20 cellular contexts compared by ENCODE assay signal in genomic region chr15:37037256-37037655, GRCh38.
"Had no signal": no experiment of that assay in that cellular context is flagged by ENCODE, and none has a peak within 500 bp of the region (broad histone marks: within the 10 kb centered on the region; RNA-seq: fewer than 3 reads in every experiment).

No MANE protein-coding gene starts in this region.

- H3K4me1 ChIP-seq: spleen, testis, tibial nerve had no signal

- H3K27me3 ChIP-seq: heart left ventricle, spleen, testis, tibial nerve had no signal

- ATAC-seq: heart left ventricle; left lobe of liver; sciatic nerve; stimulated activated memory B cell treated with anti-CD40 and anti-IgM and Interleukin-4, amounts not matched to agents 10 μg/mL and 1 μg/mL and 100 μg/mL, for 72 hours had no signal

- H3K27ac ChIP-seq: coronary artery, spleen, testis, tibial nerve had no signal

- H3K36me3 ChIP-seq: spleen, tibial nerve had no signal

- H3K9me3 ChIP-seq: heart left ventricle, spleen, testis, tibial nerve had no signal

- DNase-seq: effector CD4-positive, alpha-beta T cell; endodermal cell; erythroblast; foreskin melanocyte; heart left ventricle; hippocampal formation; kidney glomerular epithelial cell; mammary epithelial cell; midbrain; posterior cingulate gyrus; spleen; stimulated activated CD4-positive, alpha-beta T cell treated with anti-CD3 and anti-CD28 coated beads, Interleukin-15, amount 100 ng/mL, for 24 hours; stimulated activated CD4-positive, alpha-beta T cell treated with anti-CD3 and anti-CD28 coated beads, Interleukin-1b, Interleukin-23, amount 100 ng/mL, for 48 hours; stimulated activated CD4-positive, alpha-beta T cell treated with anti-CD3 and anti-CD28 coated beads, Interleukin-4, amount 100 ng/mL, for 24 hours; testis had no signal

- H3K4me3 ChIP-seq: coronary artery, heart left ventricle, spleen, testis, tibial nerve had no signal
